Comparison of ENCODE assay signal across 8 cellular contexts in the genomic region with DNA sequence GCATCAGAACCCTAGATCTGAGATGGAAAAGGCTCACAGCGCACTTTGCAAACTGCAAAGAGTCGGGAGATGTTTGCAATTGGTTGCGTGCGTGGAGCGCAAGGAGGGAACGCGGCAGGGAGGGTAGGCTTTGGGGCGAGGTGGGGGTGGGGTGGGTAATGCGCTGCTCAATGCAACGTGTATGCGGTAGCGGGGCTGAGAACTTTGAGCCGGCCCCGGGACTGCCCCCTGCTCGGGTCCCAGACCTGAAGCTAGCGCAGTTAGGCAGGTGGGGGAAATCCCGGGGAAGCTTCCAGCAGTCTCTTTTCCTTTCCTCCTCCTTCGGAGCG. TPM values are rescaled to one million over a fixed set of nuclear protein-coding genes. Genes with fewer than 3 reads are reported as not detected.
DNase-seq lines count a peak whose midpoint lies in the region; ATAC-seq and TF ChIP-seq lines count a peak whose summit lies in the region.

No MANE protein-coding gene starts in this region.

- TF ChIP-seq EP300 in gastroesophageal sphincter (IDR thresholded peaks at IDR 0.05): no peak

- H3K27ac ChIP-seq in gastroesophageal sphincter: peak overlapping the region; percentile 88 to 97 (median 94)
- H3K27ac ChIP-seq in rectal smooth muscle tissue (ENCODE audit: low read depth, low read length): peak overlapping the region; percentile 78

- TF ChIP-seq POLR2A in gastroesophageal sphincter (IDR thresholded peaks at IDR 0.05): no peak

- no peaks in the 10 kb centered on the region for H3K9me3 ChIP-seq in gastroesophageal sphincter

- H3K27me3 ChIP-seq in gastroesophageal sphincter (no peaks in the 10 kb centered on the region), rectal smooth muscle tissue (ENCODE audit: control insufficient read depth, insufficient read depth, low read length) (no peaks in the 10 kb centered on the region)

- H3K4me3 ChIP-seq in WI38 (ENCODE audit: low read depth, low read length): peak overlapping the region; percentile 93
- H3K4me3 ChIP-seq in gastroesophageal sphincter: peak overlapping the region; percentile 59 to 67
- H3K4me3 ChIP-seq in rectal smooth muscle tissue (ENCODE audit: low read length): peak overlapping the region; percentile 99

- no peaks in the 10 kb centered on the region for H3K36me3 ChIP-seq in gastroesophageal sphincter
- peaks cover 2% of the 10 kb centered on the region for H3K36me3 ChIP-seq in rectal smooth muscle tissue (ENCODE audit: control insufficient read depth, insufficient read depth, low read length)

- no peak for TF ChIP-seq CTCF in WI38 (IDR thresholded peaks at IDR 0.05; ENCODE audit: low read depth, low read length)
- no peak for TF ChIP-seq CTCF in gastroesophageal sphincter (IDR thresholded peaks at IDR 0.05)

- peak; percentile 24 for ATAC-seq in GM18909 (IDR thresholded peaks at IDR 0.05; ENCODE audit: poor library complexity, unreplicated experiment)
- ATAC-seq in HG03066 (IDR thresholded peaks at IDR 0.05; ENCODE audit: low read depth, unreplicated experiment): peak; percentile 16
- no peak for ATAC-seq in gastroesophageal sphincter

- peak overlapping the region; percentile 39 for H3K9ac ChIP-seq in rectal smooth muscle tissue (ENCODE audit: low read length)

- H3K4me1 ChIP-seq in gastroesophageal sphincter (peaks cover 2 to 37% (median 16%) of the 10 kb centered on the region in 3 donors), rectal smooth muscle tissue (ENCODE audit: control insufficient read depth, insufficient read depth, low read length) (peaks cover 13% of the 10 kb centered on the region)

- DNase-seq in NCI-H1694 (lab: John Stamatoyannopoulos, UW) (no peak), NCI-H526 (lab: John Stamatoyannopoulos, UW) (no peak), AG20443 (ENCODE audit: low spot score) (no peak)

- WGBS in gastroesophageal sphincter (ENCODE audit: low coverage in 1 of 2), 2 donors: 0% methylated on average over 5 of the region's 19 CpGs

RNA-seq across cellular contexts. Expression of a gene that starts 1.0 kb away (rescaled TPM):
- total RNA-seq in gastroesophageal sphincter: 10 to 100 TPM in 2 of 4 donors, 1 to 10 TPM in 2; 1.9 to 38.0 (median 15.6) TPM

RNA-seq across cellular contexts. Expression of a gene that starts 28.1 kb away (rescaled TPM):
- 10 to 100 TPM; 11.0 to 19.6 (median 15.3) TPM for total RNA-seq in gastroesophageal sphincter

RNA-seq across cellular contexts. Expression of a gene that starts 29.5 kb away (rescaled TPM):
- total RNA-seq in gastroesophageal sphincter: 1 to 10 TPM in 3 of 4 donors, under 1 TPM in 1; 0.96 to 3.2 (median 2.1) TPM

RNA-seq across cellular contexts. Expression of a gene that starts 38.5 kb away (rescaled TPM):
- 100 to 1,000 TPM; 140 to 246 (median 167) TPM for total RNA-seq in gastroesophageal sphincter

RNA-seq across cellular contexts. Expression of a gene that starts 45.0 kb away (rescaled TPM):
- 10 to 100 TPM; 52.7 to 84.6 (median 68.4) TPM for total RNA-seq in gastroesophageal sphincter
